ENCODE assay signal across 8 cellular contexts in genomic region chr3:171460226-171461086, GRCh38. TPM values are rescaled to one million over a fixed set of nuclear protein-coding genes. Genes with fewer than 3 reads are reported as not detected.
DNase-seq lines count a peak whose midpoint lies in the region; ATAC-seq, FAIRE-seq and TF ChIP-seq lines count a peak whose summit lies in the region.

TSS of gene TNIK (minus strand) at chr3:171460405. CDS start at chr3:171460063, 342 bp downstream.

- H3K4me3 ChIP-seq in AG04449 (ENCODE audit: low read depth, low read length) (peak within 1 kb of the TSS; percentile 76), keratinocyte (ENCODE audit: control insufficient read depth in 2 of 3, extremely low read depth in 1 of 3, insufficient read depth in 2 of 3, low read depth in 1 of 3, low read length in 3 of 3) (peak within 1 kb of the TSS; percentile 63 to 90 (median 74))

- peaks cover 6% of the 10 kb centered on the region for H3K79me2 ChIP-seq in keratinocyte (ENCODE audit: control insufficient read depth, insufficient read depth, low read length)

- peak within 1 kb of the TSS; percentile 31 for H3K27ac ChIP-seq in keratinocyte (ENCODE audit: control insufficient read depth, insufficient read depth, low read length)

- H3K9ac ChIP-seq in keratinocyte (ENCODE audit: control insufficient read depth, extremely low read depth, insufficient read depth, low read length), result peak within 1 kb of the TSS; percentile 70

- POLR2A ChIA-PET in AG04449 (lab: Yijun Ruan, JAX), result interaction anchor here (0.6 kb wide), 1 partner anchor 411 kb away, joined by 3 read pairs; no protein-coding TSS in a partner anchor

- DNase-seq in AG04449 (ENCODE audit: low read depth, low spot score), result peak; percentile 28
- peak; percentile 90 for DNase-seq in NCI-H2171 treated with DMSO at 0.1 percent for 48 hours (lab: John Stamatoyannopoulos, UW)
- DNase-seq in activated CD4-positive, CD25-positive, alpha-beta regulatory T cell (lab: John Stamatoyannopoulos, UW), result peak; percentile 76 to 85 (median 84)
- DNase-seq in central memory CD4-positive, alpha-beta T cell, result peak; percentile 92
- peak; percentile 50 for DNase-seq in keratinocyte (ENCODE audit: low read depth, low spot score)
- DNase-seq in stimulated activated CD4-positive, alpha-beta T cell treated with anti-CD3 and anti-CD28 coated beads, Interleukin-12 subunit alpha, Interleukin-12 subunit beta, amount 100 ng/mL, for 48 hours (ENCODE audit: low read depth in 2 of 3, low spot score in 1 of 3), result peak; percentile 89 to 92 (median 91)

- no peaks in the 10 kb centered on the region for H3K9me1 ChIP-seq in keratinocyte (ENCODE audit: control insufficient read depth, extremely low read depth, insufficient read depth, low read length)

- CTCF ChIA-PET in AG04449 (lab: Yijun Ruan, JAX), result interaction anchor here (0.6 to 3.7 kb wide), 4 partner anchors 9 to 499 kb away, joined by 4 to 15 read pairs (median 6); no protein-coding TSS in a partner anchor

- H4K20me1 ChIP-seq in keratinocyte (ENCODE audit: control insufficient read depth, extremely low read depth, insufficient read depth, low read length), result no peaks in the 10 kb centered on the region

- H3K9me3 ChIP-seq in keratinocyte (ENCODE audit: control insufficient read depth, low read depth, low read length), result no peaks in the 10 kb centered on the region

- ATAC-seq in GM18861 (IDR thresholded peaks at IDR 0.05; ENCODE audit: unreplicated experiment), result peak; percentile 45
- peak; percentile 75 for ATAC-seq in HG03095 (IDR thresholded peaks at IDR 0.05; ENCODE audit: unreplicated experiment)

- H3K4me2 ChIP-seq in keratinocyte (ENCODE audit: control insufficient read depth, extremely low read depth, insufficient read depth, low read depth, low read length), result peak within 1 kb of the TSS; percentile 94

- dilution Hi-C loops in keratinocyte (cut with MboI; ENCODE audit: extremely low pct_ligation_motif_present, low sequenced_read_pairs), result no loop called here

- H3K36me3 ChIP-seq in keratinocyte (ENCODE audit: control insufficient read depth in 2 of 2, extremely low read depth in 1 of 2, insufficient read depth in 2 of 2, low read length in 2 of 2), result no peaks in the 10 kb centered on the region

- H3K4me1 ChIP-seq in keratinocyte (ENCODE audit: control insufficient read depth, extremely low read depth, insufficient read depth, low read length), result peaks cover 14% of the 10 kb centered on the region

- TF ChIP-seq CTCF in AG04449 (IDR thresholded peaks at IDR 0.05; ENCODE audit: insufficient read depth, low read length, missing control alignments) (no peak), keratinocyte (optimal IDR thresholded peaks at IDR 0.05 in 1 of 3, IDR thresholded peaks at IDR 0.05 in 1 of 3, conservative IDR thresholded peaks at IDR 0.05 in 1 of 3; ENCODE audit: extremely low read depth in 1 of 3, insufficient read depth in 2 of 3, low read length in 3 of 3) (peak; percentile 16 to 56 (median 29))

- H3K27me3 ChIP-seq in keratinocyte (ENCODE audit: control insufficient read depth, extremely low read depth, insufficient read depth, low read length), result no peaks in the 10 kb centered on the region

- FAIRE-seq in keratinocyte (lab: Jason Lieb, UNC), result peak; percentile 64

- peak within 1 kb of the TSS; percentile 98 for H2AFZ ChIP-seq in keratinocyte (ENCODE audit: control insufficient read depth, low read length)

RNA-seq across cellular contexts. Expression of gene TNIK, which starts in this region (rescaled TPM):
- 2.0 to 4.4 TPM (median 3.6 TPM) in 3 replicates for polyA plus RNA-seq in keratinocyte
- polyA plus RNA-seq in keratinocyte (2011; ENCODE audit: low read depth), result 1.0 TPM
- 2.9 TPM in 2 replicates for polyA plus RNA-seq in keratinocyte (2011; cell fraction: cytosol; rRNA removed)
- polyA plus RNA-seq in keratinocyte (2011; cell fraction: nucleus; rRNA removed), result 7.6 and 7.8 TPM in 2 replicates
- polyA plus RNA-seq in keratinocyte (2012; ENCODE audit: low replicate concordance), result 0.63 and 7.1 TPM in 2 replicates
- 3.8 to 12.0 TPM (median 7.2 TPM) in 3 replicates for polyA minus RNA-seq in keratinocyte
- polyA minus RNA-seq in keratinocyte (2011; cell fraction: cytosol; rRNA and poly(A)+ RNA removed), result 2.3 TPM
- 6.2 and 16.0 TPM in 2 replicates for polyA minus RNA-seq in keratinocyte (2011; cell fraction: nucleus; rRNA and poly(A)+ RNA removed)

Comparison
In these comparisons a context has a peak if more than half of its experiments do, and no peak if none do; other contexts are left out.
1. Peak in every context shown above with its lines: DNase-seq, ATAC-seq, H3K4me3 ChIP-seq and H3K27ac ChIP-seq.
2. DNase-seq: peak in every context shown above with its lines; median percentile 92 in central memory CD4-positive, alpha-beta T cell; 91 in stimulated activated CD4-positive, alpha-beta T cell treated with anti-CD3 and anti-CD28 coated beads, Interleukin-12 subunit alpha, Interleukin-12 subunit beta, amount 100 ng/mL, for 48 hours; 90 in NCI-H2171 treated with DMSO at 0.1 percent for 48 hours; 84 in activated CD4-positive, CD25-positive, alpha-beta regulatory T cell; 50 in keratinocyte; 28 in AG04449.